8 cellular contexts compared by ENCODE assay signal in genomic region chr17:50213026-50214015, GRCh38. TPM values are rescaled to one million over a fixed set of nuclear protein-coding genes. Genes with fewer than 3 reads are reported as not detected.
DNase-seq lines count a peak whose midpoint lies in the region; ATAC-seq and TF ChIP-seq lines count a peak whose summit lies in the region.

No MANE protein-coding gene starts in this region.

- H2AFZ ChIP-seq in mesenchymal stem cell (ENCODE audit: low read depth, low read length) (no peak overlapping the region), PC-9 (no peak overlapping the region)

- peak overlapping the region; percentile 87 for H4K91ac ChIP-seq in mesenchymal stem cell (ENCODE audit: low read length)

- no peak overlapping the region for H3K23ac ChIP-seq in mesenchymal stem cell (ENCODE audit: low read length in 2 of 2)

- no peak overlapping the region for H3K9ac ChIP-seq in BLaER1 treated with 17β-estradiol and CSF1 and Interleukin-3, amounts not matched to agents 10 nM and 100 nM
- H3K9ac ChIP-seq in mesenchymal stem cell (ENCODE audit: low read length): no peak overlapping the region

- no peaks in the 10 kb centered on the region for H4K20me1 ChIP-seq in BLaER1 treated with 17β-estradiol and CSF1 and Interleukin-3, amounts not matched to agents 10 nM and 100 nM
- no peaks in the 10 kb centered on the region for H4K20me1 ChIP-seq in PC-9 (ENCODE audit: insufficient read depth)

- H3K27ac ChIP-seq in BLaER1 treated with 17β-estradiol and CSF1 and Interleukin-3, amounts not matched to agents 10 nM and 100 nM: no peak overlapping the region
- H3K27ac ChIP-seq in mesenchymal stem cell (ENCODE audit: low read length, poor library complexity, severe bottlenecking) (no peak overlapping the region), PC-9 (no peak overlapping the region)

- peak overlapping the region; percentile 70 for H4K8ac ChIP-seq in mesenchymal stem cell (ENCODE audit: low read length)

- H3K36me3 ChIP-seq in BLaER1 treated with 17β-estradiol and CSF1 and Interleukin-3, amounts not matched to agents 10 nM and 100 nM: no peaks in the 10 kb centered on the region
- H3K36me3 ChIP-seq in mesenchymal stem cell (ENCODE audit: control insufficient read depth in 1 of 2, insufficient read depth in 2 of 2, low read depth in 1 of 2, low read length in 2 of 2): no peaks in the 10 kb centered on the region
- H3K36me3 ChIP-seq in PC-9 (ENCODE audit: low read depth): no peaks in the 10 kb centered on the region

- H3K79me2 ChIP-seq in PC-9 (ENCODE audit: low read depth): no peaks in the 10 kb centered on the region

- no TSS peak for BruUV-seq in PC-9 (replicated peaks; lab: Mats Ljungman, UMichigan)

- H2BK12ac ChIP-seq in mesenchymal stem cell (ENCODE audit: low read length in 2 of 2): peak overlapping the region; percentile 60 to 99

- H3K4me2 ChIP-seq in BLaER1 treated with 17β-estradiol and CSF1 and Interleukin-3, amounts not matched to agents 10 nM and 100 nM: peak overlapping the region; percentile 7 to 58 (median 44); a peak in 21 of 22 replicates
- no peak overlapping the region for H3K4me2 ChIP-seq in mesenchymal stem cell (ENCODE audit: low read length, poor library complexity, severe bottlenecking)
- H3K4me2 ChIP-seq in PC-9: no peak overlapping the region

- H3K4ac ChIP-seq in mesenchymal stem cell (ENCODE audit: low read depth in 1 of 2, low read length in 2 of 2): peak overlapping the region; percentile 54 to 66

- DNase-seq in UCSD-AML1 (lab: John Stamatoyannopoulos, UW; ENCODE audit: unreplicated experiment): peak; percentile 48
- DNase-seq in mesenchymal stem cell: peak; percentile 77
- no peak for DNase-seq in hepatic stellate cell (ENCODE audit: low spot score)
- DNase-seq in RKO (ENCODE audit: low spot score): no peak
- DNase-seq in PC-9: no peak

- CTCF ChIA-PET in PC-9 (lab: Charles Lee): interaction anchor here (0.7 kb wide), 2 partner anchors 155 to 229 kb away, joined by 3 read pairs; no protein-coding TSS in a partner anchor

- H3K4me3 ChIP-seq in BLaER1 treated with 17β-estradiol and CSF1 and Interleukin-3, amounts not matched to agents 10 nM and 100 nM: no peak overlapping the region
- H3K4me3 ChIP-seq in mesenchymal stem cell (ENCODE audit: insufficient read depth in 1 of 2, low read depth in 1 of 2, low read length in 2 of 2) (no peak overlapping the region), PC-9 (no peak overlapping the region)

- H2BK120ac ChIP-seq in mesenchymal stem cell (ENCODE audit: low read depth, low read length): peak overlapping the region; percentile 29

- H3K79me1 ChIP-seq in mesenchymal stem cell (replicated peaks; ENCODE audit: low read length, poor library complexity, severe bottlenecking): peaks cover 2% of the 10 kb centered on the region

- intact Hi-C loops in PC-9 (cut with micrococcal nuclease; ENCODE audit: unreplicated experiment): no loop called here

- 75% methylated on average over 6 of the region's 9 CpGs for WGBS in mesenchymal stem cell

- peak overlapping the region; percentile 92 for H2BK15ac ChIP-seq in mesenchymal stem cell (ENCODE audit: low read depth, poor library complexity, severe bottlenecking)

- no peaks in the 10 kb centered on the region for H3K9me2 ChIP-seq in PC-9 (ENCODE audit: insufficient read depth)

- peaks cover 8% of the 10 kb centered on the region; the same call in 1 of the 2 replicates for H3F3A ChIP-seq in PC-9 (ENCODE audit: insufficient read depth, low read depth)

- H3K18ac ChIP-seq in mesenchymal stem cell (ENCODE audit: low read depth in 1 of 2, low read length in 2 of 2): peak overlapping the region in 1 of 2 experiments; percentile 77

- H3K27me3 ChIP-seq in BLaER1 treated with 17β-estradiol and CSF1 and Interleukin-3, amounts not matched to agents 10 nM and 100 nM: peaks cover 0 to 23% (median 10%) of the 10 kb centered on the region in 11 experiments; a peak in 10 of 22 replicates
- H3K27me3 ChIP-seq in mesenchymal stem cell (ENCODE audit: control insufficient read depth in 1 of 2, insufficient read depth in 1 of 2, low read length in 2 of 2) (no peaks in the 10 kb centered on the region), PC-9 (ENCODE audit: insufficient read depth, low read depth) (0 out of 2 replicates have a peak, but pooled peaks cover 6% of the 10 kb centered on the region)

- H3K14ac ChIP-seq in mesenchymal stem cell (ENCODE audit: low read length in 2 of 2): peak overlapping the region in 1 of 2 experiments; percentile 77

- H3K9me3 ChIP-seq in BLaER1 treated with 17β-estradiol and CSF1 and Interleukin-3, amounts not matched to agents 10 nM and 100 nM (replicated peaks in 1 of 11): no peaks in the 10 kb centered on the region
- H3K9me3 ChIP-seq in mesenchymal stem cell (ENCODE audit: control insufficient read depth, low read length): no peaks in the 10 kb centered on the region
- no peaks in the 10 kb centered on the region for H3K9me3 ChIP-seq in PC-9 (ENCODE audit: insufficient read depth, low read depth)

- ATAC-seq in GM18867 (IDR thresholded peaks at IDR 0.05; ENCODE audit: unreplicated experiment): peak; percentile 52
- peak; percentile 75 for ATAC-seq in HG03064 (IDR thresholded peaks at IDR 0.05; ENCODE audit: low read depth, unreplicated experiment)

- no peak overlapping the region for H2BK5ac ChIP-seq in mesenchymal stem cell (ENCODE audit: low read depth, low read length, poor library complexity, severe bottlenecking)

- peak overlapping the region; percentile 90 for H2AK5ac ChIP-seq in mesenchymal stem cell (ENCODE audit: low read length, severe bottlenecking)

- POLR2A ChIA-PET in PC-9 (lab: Charles Lee; ENCODE audit: unreplicated experiment): no interaction called here

- H3K4me1 ChIP-seq in BLaER1 treated with 17β-estradiol and CSF1 and Interleukin-3, amounts not matched to agents 10 nM and 100 nM: peaks cover 18 to 38% (median 33%) of the 10 kb centered on the region in 10 experiments; a peak in 19 of 20 replicates
- H3K4me1 ChIP-seq in mesenchymal stem cell (ENCODE audit: control insufficient read depth, insufficient read depth, low read depth, low read length): peaks cover 42% of the 10 kb centered on the region
- peaks cover 14% of the 10 kb centered on the region for H3K4me1 ChIP-seq in PC-9 (replicated peaks; ENCODE audit: insufficient read depth)

- TF ChIP-seq CTCF in PC-9 (conservative IDR thresholded peaks at IDR 0.05): no peak

RNA-seq across cellular contexts. Expression of gene COL1A1, which starts 11.9 kb away (rescaled TPM):
- 4,381 TPM for polyA plus RNA-seq in mesenchymal stem cell (2013, experiment 1 of 2)
- polyA plus RNA-seq in mesenchymal stem cell (2013, experiment 2 of 2): 4,150 TPM
- total RNA-seq in PC-9 (2021): 20.7 and 29.5 TPM in 2 replicates

RNA-seq across cellular contexts. Expression of gene SGCA, which starts 47.5 kb away (rescaled TPM):
- 0.14 TPM for polyA plus RNA-seq in mesenchymal stem cell (2013, experiment 1 of 2)
- 0.08 TPM for polyA plus RNA-seq in mesenchymal stem cell (2013, experiment 2 of 2)
- total RNA-seq in PC-9 (2021): not detected in 2 replicates

Comparison
In these comparisons a context has a peak if more than half of its experiments do, and no peak if none do; other contexts are left out.
1. H3K4me2 ChIP-seq: peak in BLaER1 treated with 17β-estradiol and CSF1 and Interleukin-3, amounts not matched to agents 10 nM and 100 nM (11 of 11); none in mesenchymal stem cell (single experiment) and PC-9 (single experiment).
2. DNase-seq: peak in UCSD-AML1 (single experiment) and mesenchymal stem cell (single experiment); none in hepatic stellate cell (single experiment), RKO (single experiment) and PC-9 (0 of 2).